8 cellular contexts compared by ENCODE assay signal in the genomic region with DNA sequence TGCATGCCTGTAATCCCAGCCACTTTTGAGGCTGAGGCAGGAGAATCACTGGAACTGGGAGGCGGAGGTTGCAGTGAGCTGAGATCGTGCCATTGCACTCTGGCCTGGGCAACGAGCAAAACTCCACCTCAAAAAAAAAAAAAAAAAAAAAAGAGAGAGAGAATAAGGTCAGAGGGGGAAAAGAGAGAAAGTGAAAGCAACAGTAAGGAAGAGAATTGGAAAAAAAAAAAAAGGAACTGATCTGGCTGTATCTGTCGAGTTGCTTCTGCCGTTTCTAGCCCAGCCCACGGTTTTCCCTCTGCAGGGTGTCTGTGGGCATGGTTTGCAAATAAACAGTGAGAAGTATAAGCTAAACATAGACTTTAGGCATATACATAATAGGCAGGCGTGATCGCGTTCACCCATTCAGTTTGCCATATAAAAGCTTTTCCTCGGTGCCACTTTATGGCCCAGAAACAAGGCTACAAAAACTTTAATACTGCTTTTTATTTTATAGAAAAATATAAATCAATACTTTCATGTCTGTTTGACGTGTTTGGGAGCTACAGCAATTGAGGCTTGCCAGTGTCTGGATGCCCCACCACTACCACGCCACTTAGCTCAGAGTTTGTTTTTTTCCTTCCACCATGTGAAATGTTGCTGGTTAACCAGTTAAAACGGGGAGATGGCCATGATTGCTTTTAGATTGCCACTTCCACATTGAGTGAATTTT.
DNase-seq lines count a peak whose midpoint lies in the region; ATAC-seq and TF ChIP-seq lines count a peak whose summit lies in the region.
"Had no signal": no experiment of that assay in that cellular context is flagged by ENCODE, and none has a peak within 500 bp of the region (broad histone marks: within the 10 kb centered on the region; RNA-seq: fewer than 3 reads in every experiment).

No MANE protein-coding gene starts in this region.

- TF ChIP-seq CTCF in DND-41 (IDR thresholded peaks at IDR 0.05; ENCODE audit: borderline replicate concordance, extremely low read depth, low read length, poor library complexity, severe bottlenecking) = no peak
- no peak for TF ChIP-seq CTCF in Loucy (conservative IDR thresholded peaks at IDR 0.05; ENCODE audit: low read length)
- no peak for TF ChIP-seq CTCF in osteocyte (IDR thresholded peaks at IDR 0.05)

- peaks cover 8% of the 10 kb centered on the region for H3K4me1 Mint-ChIP-seq in activated naive CD8-positive, alpha-beta T cell treated with anti-CD3 and anti-CD28 coated beads for 36 hours
- H3K4me1 Mint-ChIP-seq in natural killer cell treated with Interleukin-12 subunit alpha and Interleukin-12 subunit beta and Interleukin-15 and Interleukin-18, amount 100 ng/mL, for 72 hours (ENCODE audit: low read depth in 2 of 2) = peaks cover 7 to 13% of the 10 kb centered on the region in 2 donors
- no peaks in the 10 kb centered on the region for H3K4me1 Mint-ChIP-seq in osteocyte (ENCODE audit: unreplicated experiment)

- peak overlapping the region; percentile 70 for H3K4me3 Mint-ChIP-seq in activated naive CD8-positive, alpha-beta T cell treated with anti-CD3 and anti-CD28 coated beads for 36 hours
- peak overlapping the region; percentile 51 for H3K4me3 Mint-ChIP-seq in natural killer cell treated with Interleukin-12 subunit alpha and Interleukin-12 subunit beta and Interleukin-15 and Interleukin-18, amount 100 ng/mL, for 72 hours
- H3K4me3 Mint-ChIP-seq in osteocyte (ENCODE audit: unreplicated experiment) = no peak overlapping the region

- H2AFZ ChIP-seq in DND-41 (ENCODE audit: low read depth, low read length) (peak overlapping the region; percentile 71), Loucy (ENCODE audit: low read length) (0 out of 2 replicates have a peak overlapping the region, but pooled peaks have one; percentile 12)

- H3K9me2 ChIP-seq in Loucy (replicated peaks; ENCODE audit: low read depth, low read length) = no peaks in the 10 kb centered on the region

- H3K4me3 ChIP-seq in DND-41 (ENCODE audit: low read depth in 1 of 2, low read length in 2 of 2) (peak overlapping the region in 1 of 2 experiments; percentile 35; a peak in 2 of 4 replicates), Loucy (ENCODE audit: low read length, poor library complexity, severe bottlenecking) (no peak overlapping the region)

- H3K9ac ChIP-seq in DND-41 (ENCODE audit: low read depth, low read length) (peak overlapping the region; percentile 42), Loucy (ENCODE audit: low read depth, low read length, poor library complexity, severe bottlenecking) (no peak overlapping the region)

- peaks cover 39% of the 10 kb centered on the region for H3K4me1 ChIP-seq in DND-41 (ENCODE audit: insufficient read depth, low read length)
- H3K4me1 ChIP-seq in Loucy (ENCODE audit: insufficient read depth, low read length, poor library complexity, severe bottlenecking) = peaks cover 26% of the 10 kb centered on the region

- no peak overlapping the region for H3K27ac Mint-ChIP-seq in activated naive CD8-positive, alpha-beta T cell treated with anti-CD3 and anti-CD28 coated beads for 36 hours
- H3K27ac Mint-ChIP-seq in natural killer cell treated with Interleukin-12 subunit alpha and Interleukin-12 subunit beta and Interleukin-15 and Interleukin-18, amount 100 ng/mL, for 72 hours = peak overlapping the region; percentile 50 to 52
- H3K27ac Mint-ChIP-seq in osteocyte (ENCODE audit: unreplicated experiment) = no peak overlapping the region

- H3K4me2 ChIP-seq in DND-41 (ENCODE audit: insufficient read depth, low read length) (peak overlapping the region; percentile 59), Loucy (ENCODE audit: low read depth, low read length, poor library complexity, severe bottlenecking) (peak overlapping the region; percentile 21)

- peaks cover 11% of the 10 kb centered on the region for H3K36me3 Mint-ChIP-seq in activated naive CD8-positive, alpha-beta T cell treated with anti-CD3 and anti-CD28 coated beads for 36 hours
- H3K36me3 Mint-ChIP-seq in natural killer cell treated with Interleukin-12 subunit alpha and Interleukin-12 subunit beta and Interleukin-15 and Interleukin-18, amount 100 ng/mL, for 72 hours = peaks cover 6% of the 10 kb centered on the region
- H3K36me3 Mint-ChIP-seq in osteocyte (ENCODE audit: unreplicated experiment) = no peaks in the 10 kb centered on the region

- H3K27me3 ChIP-seq in DND-41 (ENCODE audit: insufficient read depth, low read length, poor library complexity) (no peaks in the 10 kb centered on the region), Loucy (ENCODE audit: insufficient read depth, low read length, poor library complexity, severe bottlenecking) (no peaks in the 10 kb centered on the region)

- H3K9me3 Mint-ChIP-seq in activated naive CD8-positive, alpha-beta T cell treated with anti-CD3 and anti-CD28 coated beads for 36 hours = peaks cover 9% of the 10 kb centered on the region
- peaks cover 5% of the 10 kb centered on the region for H3K9me3 Mint-ChIP-seq in natural killer cell treated with Interleukin-12 subunit alpha and Interleukin-12 subunit beta and Interleukin-15 and Interleukin-18, amount 100 ng/mL, for 72 hours
- peaks cover 11% of the 10 kb centered on the region for H3K9me3 Mint-ChIP-seq in osteocyte (ENCODE audit: unreplicated experiment)

- H3K9me3 ChIP-seq in DND-41 (ENCODE audit: insufficient read depth, low read length, severe bottlenecking) (peaks cover 3% of the 10 kb centered on the region), Loucy (ENCODE audit: insufficient read depth, low read depth, low read length) (peaks cover 6% of the 10 kb centered on the region)

- H3K79me2 ChIP-seq in DND-41 (ENCODE audit: insufficient read depth, low read length) = no peaks in the 10 kb centered on the region
- no peaks in the 10 kb centered on the region for H3K79me2 ChIP-seq in Loucy (ENCODE audit: insufficient read depth, low read length)

- no peaks in the 10 kb centered on the region for H3F3A ChIP-seq in Loucy (ENCODE audit: low read depth)

- peak overlapping the region; percentile 76 for H3K27ac ChIP-seq in DND-41 (ENCODE audit: low read length)

- H3K27me3 Mint-ChIP-seq in activated naive CD8-positive, alpha-beta T cell treated with anti-CD3 and anti-CD28 coated beads for 36 hours = peaks cover under 1% of the 10 kb centered on the region
- H3K27me3 Mint-ChIP-seq in natural killer cell treated with Interleukin-12 subunit alpha and Interleukin-12 subunit beta and Interleukin-15 and Interleukin-18, amount 100 ng/mL, for 72 hours = no peaks in the 10 kb centered on the region
- no peaks in the 10 kb centered on the region for H3K27me3 Mint-ChIP-seq in osteocyte (ENCODE audit: unreplicated experiment)

- peak; percentile 86 for ATAC-seq in DND-41 (ENCODE audit: insufficient read depth, low read depth)
- peak in 1 of 2 donors; percentile 38 for ATAC-seq in natural killer cell treated with Interleukin-12 subunit alpha and Interleukin-12 subunit beta and Interleukin-15 and Interleukin-18, amount 100 ng/mL, for 72 hours

- no peaks in the 10 kb centered on the region for H4K20me1 ChIP-seq in DND-41 (ENCODE audit: insufficient read depth, low read length)
- H4K20me1 ChIP-seq in Loucy (ENCODE audit: insufficient read depth, low read length, poor library complexity, severe bottlenecking) = no peaks in the 10 kb centered on the region

- DNase-seq in DND-41 (peak; percentile 69), NCI-H128 (lab: John Stamatoyannopoulos, UW; ENCODE audit: unreplicated experiment) (no peak), osteocyte (ENCODE audit: extremely low spot score, unreplicated experiment) (no peak), NAMALWA (ENCODE audit: low spot score) (no peak)
- no peak for DNase-seq in activated naive CD8-positive, alpha-beta T cell treated with anti-CD3 and anti-CD28 coated beads for 36 hours
- no peak for DNase-seq in natural killer cell treated with Interleukin-12 subunit alpha and Interleukin-12 subunit beta and Interleukin-15 and Interleukin-18, amount 100 ng/mL, for 72 hours (ENCODE audit: low spot score)
- DNase-seq: NCI-H1417 treated with DMSO at 0.1 percent for 48 hours had no signal

- H3K36me3 ChIP-seq in DND-41 (ENCODE audit: insufficient read depth, low read length) (no peaks in the 10 kb centered on the region), Loucy (ENCODE audit: insufficient read depth, low read length) (no peaks in the 10 kb centered on the region)

Comparison
In these comparisons a context has a peak if more than half of its experiments do, and no peak if none do; other contexts are left out.
1. H3K27ac Mint-ChIP-seq: peak in natural killer cell treated with Interleukin-12 subunit alpha and Interleukin-12 subunit beta and Interleukin-15 and Interleukin-18, amount 100 ng/mL, for 72 hours (2 of 2); none in activated naive CD8-positive, alpha-beta T cell treated with anti-CD3 and anti-CD28 coated beads for 36 hours (single experiment) and osteocyte (single experiment).